ENCODE assay signal across 10 cellular contexts in the genomic region with DNA sequence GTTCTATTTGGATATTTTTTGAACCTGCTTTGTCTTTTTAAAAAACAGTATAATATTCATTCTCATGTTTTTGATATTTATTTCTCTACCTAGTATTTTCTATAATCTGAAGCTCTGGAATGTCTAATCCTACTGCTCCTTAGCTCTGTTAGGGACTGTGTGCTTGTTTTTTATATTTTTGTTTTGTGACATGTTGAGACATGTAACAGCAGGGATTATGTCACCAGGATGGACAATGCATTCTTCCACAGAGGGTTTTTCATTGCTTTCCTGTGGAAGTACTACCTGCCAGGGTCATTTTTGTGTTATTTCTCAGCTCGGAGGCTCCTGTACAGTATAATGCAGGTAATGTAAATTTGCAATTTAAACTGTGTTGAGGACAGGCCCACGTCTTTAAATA. TPM values are rescaled to one million over a fixed set of nuclear protein-coding genes. Genes with fewer than 3 reads are reported as not detected.
DNase-seq lines count a peak whose midpoint lies in the region; ATAC-seq, FAIRE-seq and TF ChIP-seq lines count a peak whose summit lies in the region.
"Not testable (repeated sequence)": the region's sequence is repeated elsewhere in the genome, so short reads cannot be mapped to it uniquely, and the experiment has no call there.
"Had no signal": no experiment of that assay in that cellular context is flagged by ENCODE, and none has a peak within 500 bp of the region (broad histone marks: within the 10 kb centered on the region; RNA-seq: fewer than 3 reads in every experiment).

No MANE protein-coding gene starts in this region.

- H3K79me2 ChIP-seq in DND-41 (ENCODE audit: insufficient read depth, low read length) = peaks cover 89% of the 10 kb centered on the region
- peaks cover 94% of the 10 kb centered on the region for H3K79me2 ChIP-seq in OCI-LY7 (ENCODE audit: insufficient read depth, low read depth, low read length)
- H3K79me2 ChIP-seq in H1 (ENCODE audit: control insufficient read depth in 1 of 2, insufficient read depth in 2 of 2, low read length in 2 of 2) = not testable (repeated sequence)

- H3K14ac ChIP-seq in H1 (ENCODE audit: insufficient read length) = not testable (repeated sequence)

- H3K18ac ChIP-seq in H1 (ENCODE audit: extremely low read depth, low read length) = not testable (repeated sequence)

- not testable (repeated sequence) for H3K9me3 Mint-ChIP-seq in CD4-positive, CD25-positive, alpha-beta regulatory T cell; activated naive CD8-positive, alpha-beta T cell (ENCODE audit: low read depth); glutamatergic neuron (ENCODE audit: unreplicated experiment)
- peaks cover 0 to 16% (median 7%) of the 10 kb centered on the region in 11 donors for H3K9me3 Mint-ChIP-seq in naive thymus-derived CD4-positive, alpha-beta T cell

- not testable (repeated sequence) for H3K23ac ChIP-seq in H1 (ENCODE audit: insufficient read length)

- H3K27ac Mint-ChIP-seq in CD4-positive, CD25-positive, alpha-beta regulatory T cell = not testable (repeated sequence)
- H3K27ac Mint-ChIP-seq in T-helper 17 cell (peak overlapping the region; percentile 84), glutamatergic neuron (ENCODE audit: unreplicated experiment) (peak overlapping the region; percentile 54)
- H3K27ac Mint-ChIP-seq in activated naive CD8-positive, alpha-beta T cell = peak overlapping the region; percentile 47
- peak overlapping the region in 6 of 9 donors; percentile 33 to 81 (median 53) for H3K27ac Mint-ChIP-seq in naive thymus-derived CD4-positive, alpha-beta T cell

- H3K4ac ChIP-seq in H1 (replicated peaks; ENCODE audit: insufficient read length, low read depth, low read length) = not testable (repeated sequence)

- H2BK20ac ChIP-seq in H1 (ENCODE audit: low read length) = not testable (repeated sequence)

- H2BK12ac ChIP-seq in H1 (ENCODE audit: low read depth, low read length) = not testable (repeated sequence)

- TSS peak; percentile 5 for BruUV-seq in OCI-LY7 (replicated peaks; lab: Mats Ljungman, UMichigan)

- H2AFZ ChIP-seq in DND-41 (ENCODE audit: low read depth, low read length); OCI-LY7 (ENCODE audit: low read length); H1 (ENCODE audit: low read length): not testable (repeated sequence)

- H3K27ac ChIP-seq in CD4-positive, CD25-positive, alpha-beta regulatory T cell (ENCODE audit: insufficient read depth, low read length, poor library complexity, severe bottlenecking); OCI-LY7 (ENCODE audit: low read depth, low read length, poor library complexity, severe bottlenecking); H1 (ENCODE audit: low read depth, low read length); naive thymus-derived CD4-positive, alpha-beta T cell (ENCODE audit: low read depth, low read length): not testable (repeated sequence)
- H3K27ac ChIP-seq in DND-41 (ENCODE audit: low read length) = peak overlapping the region; percentile 21; the same call in 1 of the 2 replicates

- not testable (repeated sequence) for H3K23me2 ChIP-seq in H1 (ENCODE audit: low read depth, low read length)

- intact Hi-C loops in OCI-LY7 (cut with micrococcal nuclease; ENCODE audit: unreplicated experiment); naive thymus-derived CD4-positive, alpha-beta T cell (cut with micrococcal nuclease): not testable (repeated sequence)

- H2AK5ac ChIP-seq in H1 (ENCODE audit: low read depth, low read length) = not testable (repeated sequence)

- H3K56ac ChIP-seq in H1 (replicated peaks; ENCODE audit: insufficient read length, low read depth, low read length) = not testable (repeated sequence)

- FAIRE-seq in H1 (lab: Jason Lieb, UNC) = peak; percentile 58

- not testable (repeated sequence) for H3K27me3 Mint-ChIP-seq in CD4-positive, CD25-positive, alpha-beta regulatory T cell; T-helper 17 cell; activated naive CD8-positive, alpha-beta T cell; glutamatergic neuron (ENCODE audit: unreplicated experiment); naive thymus-derived CD4-positive, alpha-beta T cell

- not testable (repeated sequence) for H4K8ac ChIP-seq in H1 (ENCODE audit: extremely low read depth, insufficient read depth, low read length)

- H3K4me3 ChIP-seq in CD4-positive, CD25-positive, alpha-beta regulatory T cell (ENCODE audit: low read depth, low read length) = peak overlapping the region; percentile 1
- not testable (repeated sequence) for H3K4me3 ChIP-seq in DND-41 (ENCODE audit: low read depth in 1 of 2, low read length in 2 of 2); OCI-LY7 (ENCODE audit: low read depth, low read length, poor library complexity, severe bottlenecking); H1 (ENCODE audit: extremely low read depth in 1 of 4, insufficient read depth in 2 of 4, low read depth in 3 of 4, low read length in 4 of 4); naive thymus-derived CD4-positive, alpha-beta T cell (ENCODE audit: low read length)

- not testable (repeated sequence) for DNase-seq in CD4-positive, CD25-positive, alpha-beta regulatory T cell; DND-41; OCI-LY7 (ENCODE audit: low spot score); T-helper 17 cell; H1 (ENCODE audit: low read depth in 1 of 2, low spot score in 2 of 2); glutamatergic neuron; naive thymus-derived CD4-positive, alpha-beta T cell

- H2BK120ac ChIP-seq in H1 (replicated peaks; ENCODE audit: low read depth, low read length) = not testable (repeated sequence)

- not testable (repeated sequence) for ATAC-seq in CD4-positive, CD25-positive, alpha-beta regulatory T cell (ENCODE audit: low read depth in 2 of 2); DND-41 (ENCODE audit: insufficient read depth, low read depth); T-helper 17 cell; naive thymus-derived CD4-positive, alpha-beta T cell

- not testable (repeated sequence) for H3K79me1 ChIP-seq in H1 (ENCODE audit: low read depth, low read length)

- H3K9me3 ChIP-seq in CD4-positive, CD25-positive, alpha-beta regulatory T cell (ENCODE audit: control insufficient read depth in 2 of 2, low read length in 2 of 2); DND-41 (ENCODE audit: insufficient read depth, low read length, severe bottlenecking); OCI-LY7 (ENCODE audit: low read length); T-helper 17 cell (ENCODE audit: control insufficient read depth, low read length, poor library complexity, severe bottlenecking); H1 (ENCODE audit: insufficient read depth in 2 of 2, low read depth in 1 of 2, low read length in 1 of 2); naive thymus-derived CD4-positive, alpha-beta T cell (ENCODE audit: control insufficient read depth in 2 of 3, low read length in 3 of 3): not testable (repeated sequence)

- H3K36me3 ChIP-seq in CD4-positive, CD25-positive, alpha-beta regulatory T cell (ENCODE audit: control insufficient read depth, insufficient read depth, low read length) = peaks cover 22% of the 10 kb centered on the region
- H3K36me3 ChIP-seq in DND-41 (ENCODE audit: insufficient read depth, low read length) (peaks cover 52% of the 10 kb centered on the region), OCI-LY7 (ENCODE audit: insufficient read depth, low read length) (peaks cover 89% of the 10 kb centered on the region)
- H3K36me3 ChIP-seq in H1 (ENCODE audit: control insufficient read depth in 2 of 4, insufficient read depth in 4 of 4, low read length in 3 of 4); naive thymus-derived CD4-positive, alpha-beta T cell (ENCODE audit: control insufficient read depth in 2 of 3, insufficient read depth in 3 of 3, low read length in 3 of 3): not testable (repeated sequence)

- not testable (repeated sequence) for H2BK5ac ChIP-seq in H1 (ENCODE audit: low read depth, low read length)

- H3K4me1 Mint-ChIP-seq in CD4-positive, CD25-positive, alpha-beta regulatory T cell = peaks cover 47 to 82% (median 63%) of the 10 kb centered on the region in 4 donors
- peaks cover 32% of the 10 kb centered on the region for H3K4me1 Mint-ChIP-seq in T-helper 17 cell
- peaks cover 65% of the 10 kb centered on the region for H3K4me1 Mint-ChIP-seq in activated naive CD8-positive, alpha-beta T cell (ENCODE audit: low read depth)
- not testable (repeated sequence) for H3K4me1 Mint-ChIP-seq in glutamatergic neuron (ENCODE audit: low read depth, unreplicated experiment)
- peaks cover 43 to 80% (median 74%) of the 10 kb centered on the region in 7 donors for H3K4me1 Mint-ChIP-seq in naive thymus-derived CD4-positive, alpha-beta T cell

- not testable (repeated sequence) for H3K4me3 Mint-ChIP-seq in CD4-positive, CD25-positive, alpha-beta regulatory T cell; T-helper 17 cell; activated naive CD8-positive, alpha-beta T cell; glutamatergic neuron (ENCODE audit: unreplicated experiment)
- peak overlapping the region in 1 of 10 donors; percentile 22 for H3K4me3 Mint-ChIP-seq in naive thymus-derived CD4-positive, alpha-beta T cell

- H3K4me1 ChIP-seq in CD4-positive, CD25-positive, alpha-beta regulatory T cell (ENCODE audit: control insufficient read depth, insufficient read depth, low read length, poor library complexity, severe bottlenecking) = peaks cover 14% of the 10 kb centered on the region
- H3K4me1 ChIP-seq in DND-41 (ENCODE audit: insufficient read depth, low read length) (peaks cover 12% of the 10 kb centered on the region), OCI-LY7 (ENCODE audit: insufficient read depth, low read length, poor library complexity, severe bottlenecking) (peaks cover 52% of the 10 kb centered on the region)
- not testable (repeated sequence) for H3K4me1 ChIP-seq in H1 (replicated peaks in 1 of 4; ENCODE audit: control insufficient read depth in 3 of 4, insufficient read depth in 4 of 4, low read length in 3 of 4)
- peaks cover 14 to 15% of the 10 kb centered on the region in 2 donors for H3K4me1 ChIP-seq in naive thymus-derived CD4-positive, alpha-beta T cell (ENCODE audit: control insufficient read depth in 2 of 2, insufficient read depth in 2 of 2, low read length in 2 of 2)

- H4K5ac ChIP-seq in H1 (ENCODE audit: insufficient read length, low read depth, low read length) = not testable (repeated sequence)

- not testable (repeated sequence) for TF ChIP-seq EP300 in H1 (IDR thresholded peaks at IDR 0.05; ENCODE audit: borderline replicate concordance in 1 of 2, low read depth in 2 of 2, low read length in 2 of 2)

- not testable (repeated sequence) for TF ChIP-seq CTCF in DND-41 (IDR thresholded peaks at IDR 0.05; ENCODE audit: borderline replicate concordance, extremely low read depth, low read length, poor library complexity, severe bottlenecking); OCI-LY7 (conservative IDR thresholded peaks at IDR 0.05; ENCODE audit: low read length); H1 (IDR thresholded peaks at IDR 0.05; ENCODE audit: control extremely low read depth in 1 of 3, insufficient read depth in 1 of 3, low read depth in 1 of 3, low read length in 3 of 3); glutamatergic neuron (IDR thresholded peaks at IDR 0.05; ENCODE audit: partially characterized antibody, unreplicated experiment)

- H3K4me2 ChIP-seq in DND-41 (ENCODE audit: insufficient read depth, low read length); OCI-LY7 (ENCODE audit: low read length); H1 (ENCODE audit: insufficient read depth in 1 of 2, low read depth in 2 of 2, low read length in 2 of 2): not testable (repeated sequence)

- POLR2A ChIA-PET in OCI-LY7 (lab: Charles Lee) = interaction anchor here (0.7 kb wide), 1 partner anchor 47 kb away, joined by 3 read pairs; no protein-coding TSS in a partner anchor
- POLR2A ChIA-PET in H1 (lab: Charles Lee; ENCODE audit: partially characterized antibody) = not testable (repeated sequence)
- POLR2A ChIA-PET in naive thymus-derived CD4-positive, alpha-beta T cell (lab: Charles Lee) = interaction anchor here (0.5 to 1.5 kb wide), 3 partner anchors 18 to 335 kb away, joined by 3 to 4 read pairs (median 4); no protein-coding TSS in a partner anchor

- peaks cover 57% of the 10 kb centered on the region for H3K36me3 Mint-ChIP-seq in CD4-positive, CD25-positive, alpha-beta regulatory T cell
- H3K36me3 Mint-ChIP-seq in T-helper 17 cell (ENCODE audit: low read depth) = peaks cover 12% of the 10 kb centered on the region
- peaks cover 30% of the 10 kb centered on the region for H3K36me3 Mint-ChIP-seq in activated naive CD8-positive, alpha-beta T cell
- not testable (repeated sequence) for H3K36me3 Mint-ChIP-seq in glutamatergic neuron (ENCODE audit: unreplicated experiment)
- H3K36me3 Mint-ChIP-seq in naive thymus-derived CD4-positive, alpha-beta T cell = peaks cover 12 to 61% (median 52%) of the 10 kb centered on the region in 5 donors

- H2BK15ac ChIP-seq in H1 (ENCODE audit: low read length) = not testable (repeated sequence)

- H4K20me1 ChIP-seq in DND-41 (ENCODE audit: insufficient read depth, low read length); OCI-LY7 (ENCODE audit: insufficient read depth, low read length); H1 (replicated peaks in 1 of 2; ENCODE audit: control insufficient read depth in 1 of 2, insufficient read depth in 2 of 2, low read length in 2 of 2): not testable (repeated sequence)

- not testable (repeated sequence) for TF ChIP-seq POLR2A in H1 (IDR thresholded peaks at IDR 0.05; ENCODE audit: control extremely low read depth in 1 of 2, low read depth in 2 of 2, low read length in 2 of 2)

- H3K9ac ChIP-seq in DND-41 (ENCODE audit: low read depth, low read length); H1 (replicated peaks in 1 of 4; ENCODE audit: extremely low read depth in 1 of 4, low read depth in 3 of 4, low read length in 3 of 4): not testable (repeated sequence)

- TF ChIP-seq RAD21 in H1 (IDR thresholded peaks at IDR 0.05 in 1 of 2, conservative IDR thresholded peaks at IDR 0.05 in 1 of 2; ENCODE audit: low read depth in 2 of 2, low read length in 2 of 2) = not testable (repeated sequence)

- H3K9me2 ChIP-seq in OCI-LY7 (ENCODE audit: insufficient read depth, low read length) = not testable (repeated sequence)

- 98% methylated on average over 2 of the region's 2 CpGs; no CpG with 5 or more reads in 1 of the 2 experiments for WGBS in H1 (ENCODE audit: extremely low coverage in 1 of 2, insufficient coverage in 1 of 2, insufficient read length in 1 of 2, insufficient replicate concordance in 2 of 2, low coverage in 1 of 2, low lambda C conversion rate in 2 of 2, missing lambda C conversion rate in 1 of 2), 2 experiments

- H3K27me3 ChIP-seq in CD4-positive, CD25-positive, alpha-beta regulatory T cell (ENCODE audit: control insufficient read depth, insufficient read depth, low read length); DND-41 (ENCODE audit: insufficient read depth, low read length, poor library complexity); H1 (replicated peaks in 1 of 4; ENCODE audit: control insufficient read depth in 3 of 4, extremely low read depth in 1 of 4, insufficient read depth in 3 of 4, low read length in 3 of 4); naive thymus-derived CD4-positive, alpha-beta T cell (ENCODE audit: control insufficient read depth in 2 of 2, insufficient read depth in 2 of 2, low read length in 2 of 2): not testable (repeated sequence)

- CTCF ChIA-PET in OCI-LY7 (lab: Charles Lee; ENCODE audit: unreplicated experiment); naive thymus-derived CD4-positive, alpha-beta T cell (lab: Charles Lee): not testable (repeated sequence)
- CTCF ChIA-PET in H1 (lab: Charles Lee; ENCODE audit: partially characterized antibody) = interaction anchor here (1.2 kb wide), 1 partner anchor 18 kb away, joined by 5 read pairs; a partner anchor contains a TSS

- H4K91ac ChIP-seq in H1 (replicated peaks; ENCODE audit: insufficient read length, low read length) = not testable (repeated sequence)

RNA-seq across cellular contexts. Expression of a gene that starts 17.7 kb away (rescaled TPM):
- 195 TPM for total RNA-seq in CD4-positive, CD25-positive, alpha-beta regulatory T cell
- 100 to 1,000 TPM; 130 to 304 (median 229) TPM for polyA plus RNA-seq in CD4-positive, CD25-positive, alpha-beta regulatory T cell
- total RNA-seq in OCI-LY7 (2014; rRNA removed; shearing (Covaris generic)) = 75.7 and 78.9 TPM in 2 replicates
- 125 and 141 TPM in 2 replicates for total RNA-seq in OCI-LY7 (2022)
- 100 to 1,000 TPM; 184 to 186 TPM for total RNA-seq in T-helper 17 cell
- total RNA-seq in H1 (2021; fragmentation: NEBNext Ultra II Directional; extraction: Animal tissue kit (Norgen Biotek cat#: 25700)) = 44.6 and 48.4 TPM in 2 replicates
- polyA plus RNA-seq in H1 (2011; rRNA removed) = 13.6 and 29.3 TPM in 2 replicates
- polyA plus RNA-seq in H1 (2011; cell fraction: cytosol; rRNA removed) = 18.3 TPM
- polyA plus RNA-seq in H1 (2011; cell fraction: nucleus; rRNA removed) = 10.0 TPM
- polyA plus RNA-seq in H1 (2012, experiment 1 of 2) = 12.1 to 21.7 TPM (median 13.6 TPM) in 4 replicates
- polyA plus RNA-seq in H1 (2012, experiment 2 of 2) = 1.7 TPM
- polyA plus RNA-seq in H1 (2013, experiment 1 of 2) = 38.4 TPM
- polyA plus RNA-seq in H1 (2013, experiment 2 of 2) = 41.3 TPM
- polyA minus RNA-seq in H1 (2011; rRNA and poly(A)+ RNA removed) = 15.8 and 23.4 TPM in 2 replicates
- polyA minus RNA-seq in H1 (2011; cell fraction: cytosol; rRNA and poly(A)+ RNA removed) = 17.0 TPM
- polyA minus RNA-seq in H1 (2011; cell fraction: nucleus; rRNA and poly(A)+ RNA removed) = 48.3 TPM
- 19.7 TPM for total RNA-seq in glutamatergic neuron (ENCODE audit: unreplicated experiment)
- total RNA-seq in naive thymus-derived CD4-positive, alpha-beta T cell = 100 to 1,000 TPM; 124 to 169 (median 159) TPM
- 100 to 1,000 TPM; 105 to 204 TPM for polyA plus RNA-seq in naive thymus-derived CD4-positive, alpha-beta T cell
- total RNA-seq: HT-29 had no signal
- polyA plus RNA-seq: K562 had no signal
